In the genomic region with DNA sequence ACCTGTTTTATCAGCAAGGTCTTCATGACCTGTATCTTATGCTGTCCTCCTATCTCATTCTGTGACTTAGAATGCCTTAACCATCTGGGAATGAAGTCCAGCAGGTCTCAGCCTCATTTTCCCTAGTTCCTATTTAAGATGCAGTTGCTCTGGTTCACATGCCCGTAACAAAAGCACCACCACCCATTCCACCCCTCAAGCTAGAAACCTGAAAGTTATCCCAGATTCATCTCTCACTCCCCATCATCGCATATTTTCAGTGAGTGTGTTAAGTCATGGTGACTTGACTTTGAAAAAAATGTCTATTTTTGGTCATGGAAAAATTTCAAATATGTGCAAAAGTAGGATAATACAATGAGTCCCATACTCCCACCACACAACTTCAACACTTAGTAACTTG, we compare ENCODE assay signal across 22 cellular contexts. TPM values are rescaled to one million over a fixed set of nuclear protein-coding genes. Genes with fewer than 3 reads are reported as not detected.
DNase-seq lines count a peak whose midpoint lies in the region.
"Had no signal": no experiment of that assay in that cellular context is flagged by ENCODE, and none has a peak within 500 bp of the region (broad histone marks: within the 10 kb centered on the region; RNA-seq: fewer than 3 reads in every experiment).

No MANE protein-coding gene starts in this region.

- intact Hi-C loops in activated naive CD4-positive, alpha-beta T cell treated with anti-CD3 and anti-CD28 coated beads for 36 hours (cut with micrococcal nuclease) = no loop called here

- H3K36me3 Mint-ChIP-seq in activated naive CD4-positive, alpha-beta T cell treated with anti-CD3 and anti-CD28 coated beads, Interleukin-2, amount 50 U/mL, for 24 hours = peaks cover under 1% of the 10 kb centered on the region
- no peaks in the 10 kb centered on the region for H3K36me3 Mint-ChIP-seq in activated naive CD4-positive, alpha-beta T cell treated with anti-CD3 and anti-CD28 coated beads for 36 hours (ENCODE audit: low read depth)
- peaks cover 7% of the 10 kb centered on the region for H3K36me3 Mint-ChIP-seq in activated CD4-positive, alpha-beta memory T cell treated with anti-CD3 and anti-CD28 coated beads, Interleukin-2, amount 10 ng/mL, durations not matched to agents 7 days and 5 days (ENCODE audit: low read depth)

- no peak overlapping the region for H3K9ac ChIP-seq in adipocyte (ENCODE audit: low read length)
- H3K9ac ChIP-seq: BLaER1 treated with 17β-estradiol and CSF1 and Interleukin-3, amounts not matched to agents 10 nM and 100 nM had no signal

- no peaks in the 10 kb centered on the region for H3K36me3 ChIP-seq in adipocyte (ENCODE audit: control insufficient read depth, insufficient read depth, low read length, severe bottlenecking)

- H3K27ac Mint-ChIP-seq in activated naive CD4-positive, alpha-beta T cell treated with anti-CD3 and anti-CD28 coated beads, Interleukin-2, amount 50 U/mL, for 24 hours = peak overlapping the region; percentile 14
- no peak overlapping the region for H3K27ac Mint-ChIP-seq in activated naive CD4-positive, alpha-beta T cell treated with anti-CD3 and anti-CD28 coated beads for 36 hours
- no peak overlapping the region for H3K27ac Mint-ChIP-seq in activated CD4-positive, alpha-beta memory T cell treated with anti-CD3 and anti-CD28 coated beads, Interleukin-2, amount 10 ng/mL, durations not matched to agents 7 days and 5 days
- H3K27ac Mint-ChIP-seq: activated T-helper 17 cell treated with anti-CD3 and anti-CD28 coated beads, Interleukin-2, amount 50 U/mL, for 72 hours; T-helper 1 cell treated with Interleukin-12 subunit alpha and Interleukin-12 subunit beta and Interleukin-4 antibody, amounts not matched to agents 30 μg/mL and 1 μg/mL, for 36 hours had no signal

- H3K27me3 Mint-ChIP-seq in activated naive CD4-positive, alpha-beta T cell treated with anti-CD3 and anti-CD28 coated beads, Interleukin-2, amount 50 U/mL, for 24 hours = no peaks in the 10 kb centered on the region
- no peaks in the 10 kb centered on the region for H3K27me3 Mint-ChIP-seq in activated naive CD4-positive, alpha-beta T cell treated with anti-CD3 and anti-CD28 coated beads for 36 hours (ENCODE audit: low read depth)
- no peaks in the 10 kb centered on the region for H3K27me3 Mint-ChIP-seq in activated CD4-positive, alpha-beta memory T cell treated with anti-CD3 and anti-CD28 coated beads, Interleukin-2, amount 10 ng/mL, durations not matched to agents 7 days and 5 days
- H3K27me3 Mint-ChIP-seq: activated T-helper 17 cell treated with anti-CD3 and anti-CD28 coated beads, Interleukin-2, amount 50 U/mL, for 72 hours had no signal

- H3K4me1 Mint-ChIP-seq in activated naive CD4-positive, alpha-beta T cell treated with anti-CD3 and anti-CD28 coated beads, Interleukin-2, amount 50 U/mL, for 24 hours = peaks cover 17% of the 10 kb centered on the region
- peaks cover 14% of the 10 kb centered on the region for H3K4me1 Mint-ChIP-seq in activated naive CD4-positive, alpha-beta T cell treated with anti-CD3 and anti-CD28 coated beads for 36 hours (ENCODE audit: low read depth)
- H3K4me1 Mint-ChIP-seq in activated CD4-positive, alpha-beta memory T cell treated with anti-CD3 and anti-CD28 coated beads, Interleukin-2, amount 10 ng/mL, durations not matched to agents 7 days and 5 days = no peaks in the 10 kb centered on the region

- H3K27me3 ChIP-seq in adipocyte (replicated peaks; ENCODE audit: control insufficient read depth, insufficient read depth, low read length) = no peaks in the 10 kb centered on the region
- H3K27me3 ChIP-seq: BLaER1 treated with 17β-estradiol and CSF1 and Interleukin-3, amounts not matched to agents 10 nM and 100 nM; cardiac muscle cell; dorsolateral prefrontal cortex; hepatocyte; left lung; SJSA1 had no signal

- H3K9me3 ChIP-seq in adipocyte (ENCODE audit: control insufficient read depth, low read length) = no peaks in the 10 kb centered on the region
- H3K9me3 ChIP-seq: BLaER1 treated with 17β-estradiol and CSF1 and Interleukin-3, amounts not matched to agents 10 nM and 100 nM; left lung; thoracic aorta had no signal

- CTCF ChIA-PET in activated naive CD4-positive, alpha-beta T cell treated with anti-CD3 and anti-CD28 coated beads for 36 hours (lab: Charles Lee) = no interaction called here
- CTCF ChIA-PET in activated CD4-positive, alpha-beta memory T cell treated with anti-CD3 and anti-CD28 coated beads, Interleukin-2, amount 10 ng/mL, durations not matched to agents 7 days and 5 days (lab: Charles Lee) = interaction anchor here (1.6 kb wide), 1 partner anchor 16 kb away, joined by 5 read pairs; no protein-coding TSS in a partner anchor

- H3K4me1 ChIP-seq in adipocyte (ENCODE audit: control insufficient read depth, insufficient read depth, low read length) = peaks cover 19% of the 10 kb centered on the region
- H3K4me1 ChIP-seq: left lung had no signal

- H3K4me3 Mint-ChIP-seq in activated naive CD4-positive, alpha-beta T cell treated with anti-CD3 and anti-CD28 coated beads, Interleukin-2, amount 50 U/mL, for 24 hours = no peak overlapping the region
- no peak overlapping the region for H3K4me3 Mint-ChIP-seq in activated naive CD4-positive, alpha-beta T cell treated with anti-CD3 and anti-CD28 coated beads for 36 hours
- no peak overlapping the region for H3K4me3 Mint-ChIP-seq in activated CD4-positive, alpha-beta memory T cell treated with anti-CD3 and anti-CD28 coated beads, Interleukin-2, amount 10 ng/mL, durations not matched to agents 7 days and 5 days
- H3K4me3 Mint-ChIP-seq: activated T-helper 17 cell treated with anti-CD3 and anti-CD28 coated beads, Interleukin-2, amount 50 U/mL, for 72 hours; immature natural killer cell; T-helper 1 cell treated with Interleukin-12 subunit alpha and Interleukin-12 subunit beta and Interleukin-4 antibody, amounts not matched to agents 30 μg/mL and 1 μg/mL, for 36 hours had no signal

- H3K4me3 ChIP-seq in adipocyte (ENCODE audit: low read length) = no peak overlapping the region
- H3K4me3 ChIP-seq: BLaER1 treated with 17β-estradiol and CSF1 and Interleukin-3, amounts not matched to agents 10 nM and 100 nM; cardiac muscle cell; dorsolateral prefrontal cortex; hepatocyte; left lung; SJSA1; thoracic aorta had no signal

- POLR2A ChIA-PET in activated CD4-positive, alpha-beta memory T cell treated with anti-CD3 and anti-CD28 coated beads, Interleukin-2, amount 10 ng/mL, durations not matched to agents 7 days and 5 days (lab: Charles Lee) = interaction anchor here (1.7 kb wide), 1 partner anchor 16 kb away, joined by 5 read pairs; no protein-coding TSS in a partner anchor

- no peaks in the 10 kb centered on the region for H3K9me3 Mint-ChIP-seq in activated naive CD4-positive, alpha-beta T cell treated with anti-CD3 and anti-CD28 coated beads, Interleukin-2, amount 50 U/mL, for 24 hours
- no peaks in the 10 kb centered on the region for H3K9me3 Mint-ChIP-seq in activated naive CD4-positive, alpha-beta T cell treated with anti-CD3 and anti-CD28 coated beads for 36 hours
- H3K9me3 Mint-ChIP-seq in activated CD4-positive, alpha-beta memory T cell treated with anti-CD3 and anti-CD28 coated beads, Interleukin-2, amount 10 ng/mL, durations not matched to agents 7 days and 5 days = no peaks in the 10 kb centered on the region
- H3K9me3 Mint-ChIP-seq: activated T-helper 17 cell treated with anti-CD3 and anti-CD28 coated beads, Interleukin-2, amount 50 U/mL, for 72 hours; immature natural killer cell; T-helper 1 cell treated with Interleukin-12 subunit alpha and Interleukin-12 subunit beta and Interleukin-4 antibody, amounts not matched to agents 30 μg/mL and 1 μg/mL, for 36 hours had no signal

- no peak for DNase-seq in activated naive CD4-positive, alpha-beta T cell treated with anti-CD3 and anti-CD28 coated beads for 36 hours
- DNase-seq in adipocyte (ENCODE audit: low read depth) (peak; percentile 27), kidney glomerular epithelial cell (lab: John Stamatoyannopoulos, UW) (peak; percentile 14), SW 1271 (lab: John Stamatoyannopoulos, UW) (no peak), amygdala (lab: John Stamatoyannopoulos, UW) (no peak), putamen (ENCODE audit: low spot score) (no peak)
- DNase-seq in activated CD4-positive, alpha-beta memory T cell treated with anti-CD3 and anti-CD28 coated beads, Interleukin-2, amount 10 ng/mL, durations not matched to agents 7 days and 5 days = no peak
- DNase-seq: activated CD4-positive, alpha-beta T cell treated with anti-CD3 and anti-CD28 coated beads for 48 hours; dorsolateral prefrontal cortex; foreskin fibroblast; immature natural killer cell; left lung; NCI-H1105 treated with DMSO at 0.1 percent for 48 hours; NCI-H2107 had no signal

RNA-seq across cellular contexts. Expression of a gene that starts 11.7 kb away (rescaled TPM):
- total RNA-seq in activated naive CD4-positive, alpha-beta T cell treated with anti-CD3 and anti-CD28 coated beads for 36 hours = 100 to 1,000 TPM; 883 to 886 TPM
- 100 to 1,000 TPM; 853 to 877 TPM for total RNA-seq in activated CD4-positive, alpha-beta memory T cell treated with anti-CD3 and anti-CD28 coated beads, Interleukin-2, amount 10 ng/mL, durations not matched to agents 7 days and 5 days

RNA-seq across cellular contexts. Expression of a gene that starts 45.6 kb away (rescaled TPM):
- total RNA-seq in activated naive CD4-positive, alpha-beta T cell treated with anti-CD3 and anti-CD28 coated beads for 36 hours = 10 to 100 TPM; 83.5 to 86.4 TPM
- 100 to 1,000 TPM; 170 to 175 TPM for total RNA-seq in activated CD4-positive, alpha-beta memory T cell treated with anti-CD3 and anti-CD28 coated beads, Interleukin-2, amount 10 ng/mL, durations not matched to agents 7 days and 5 days

RNA-seq across cellular contexts. Expression of a gene that starts 51.9 kb away (rescaled TPM):
- total RNA-seq in activated naive CD4-positive, alpha-beta T cell treated with anti-CD3 and anti-CD28 coated beads for 36 hours = 10 to 100 TPM; 26.2 to 26.3 TPM
- 10 to 100 TPM; 49.7 to 52.3 TPM for total RNA-seq in activated CD4-positive, alpha-beta memory T cell treated with anti-CD3 and anti-CD28 coated beads, Interleukin-2, amount 10 ng/mL, durations not matched to agents 7 days and 5 days

Comparison
In these comparisons a context has a peak if more than half of its experiments do, and no peak if none do; other contexts are left out.
1. DNase-seq: peak in adipocyte (single experiment) and kidney glomerular epithelial cell (single experiment); none in activated naive CD4-positive, alpha-beta T cell treated with anti-CD3 and anti-CD28 coated beads for 36 hours (single experiment), SW 1271 (0 of 2), amygdala (0 of 56), putamen (single experiment) and activated CD4-positive, alpha-beta memory T cell treated with anti-CD3 and anti-CD28 coated beads, Interleukin-2, amount 10 ng/mL, durations not matched to agents 7 days and 5 days (single experiment).